In the genomic region with DNA sequence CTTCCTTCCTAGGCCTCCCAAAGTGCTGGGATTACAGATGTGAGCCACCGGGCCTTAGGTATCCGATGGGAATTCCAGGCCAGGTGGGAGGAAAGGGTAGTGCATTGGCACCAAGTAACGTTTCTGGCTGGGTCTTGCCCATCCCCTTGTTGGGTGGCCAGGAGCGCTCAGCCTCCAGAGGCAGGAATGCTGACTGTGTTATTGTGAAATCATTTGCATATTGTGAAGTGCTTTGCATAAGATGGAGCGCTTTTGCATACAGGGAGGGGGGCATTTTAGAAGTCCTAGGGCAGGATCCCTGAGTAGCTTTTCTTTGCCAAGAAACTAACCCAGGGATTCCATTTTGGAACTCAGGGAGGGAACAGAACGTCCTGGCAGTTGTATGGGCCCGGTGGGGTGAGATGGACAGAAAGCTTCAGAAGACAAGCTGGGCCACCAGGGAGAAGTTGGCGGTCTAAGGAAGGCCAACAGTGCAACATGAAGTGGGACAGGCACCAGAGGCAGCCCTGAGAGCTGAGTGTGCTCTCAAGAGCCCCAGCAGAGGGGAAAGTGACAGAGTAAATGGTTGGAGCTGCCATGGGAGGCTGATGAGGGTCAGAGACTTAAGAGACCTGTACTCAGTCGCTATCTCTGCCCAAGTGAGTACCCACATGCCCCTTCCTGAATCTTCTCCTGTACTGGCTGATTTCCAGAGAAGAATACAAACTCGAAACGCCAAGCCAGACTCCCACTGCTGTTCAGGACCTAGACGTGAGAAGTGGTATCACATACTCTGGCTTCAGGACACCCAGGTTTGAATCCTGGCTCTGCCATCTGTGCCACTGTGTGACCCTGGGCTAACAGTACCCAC, we compare ENCODE assay signal across 9 cellular contexts. TPM values are rescaled to one million over a fixed set of nuclear protein-coding genes. Genes with fewer than 3 reads are reported as not detected.
DNase-seq lines count a peak whose midpoint lies in the region; ATAC-seq and TF ChIP-seq lines count a peak whose summit lies in the region.
"Had no signal": no experiment of that assay in that cellular context is flagged by ENCODE, and none has a peak within 500 bp of the region (broad histone marks: within the 10 kb centered on the region; RNA-seq: fewer than 3 reads in every experiment).

No MANE protein-coding gene starts in this region.

- H3K9me3 Mint-ChIP-seq in HFFc6 (no peaks in the 10 kb centered on the region), activated B cell treated with CpG ODN at 0.5 μM for 24 hours (no peaks in the 10 kb centered on the region)

- ATAC-seq in activated B cell treated with CpG ODN at 0.5 μM for 24 hours (ENCODE audit: low read depth): no peak

- peaks cover 46% of the 10 kb centered on the region for H3K4me1 ChIP-seq in left ventricle myocardium inferior
- peaks cover 15% of the 10 kb centered on the region for H3K4me1 ChIP-seq in smooth muscle cell (ENCODE audit: low read depth)

- H2AFZ ChIP-seq in smooth muscle cell (ENCODE audit: low read depth): no peak overlapping the region

- POLR2A ChIA-PET in activated B cell treated with CpG ODN at 0.5 μM for 24 hours (lab: Charles Lee) (interaction anchor here (0.5 to 4.0 kb wide), 9 partner anchors 8 to 158 kb away, joined by 3 to 42 read pairs (median 12); partner anchors contain the start of genes ACP2, PSMC3 and SPI1), GM10248 (lab: Yijun Ruan, JAX) (interaction anchor here (0.5 kb wide), 2 partner anchors 40 to 200 kb away, joined by 3 to 4 read pairs; no protein-coding TSS in a partner anchor)

- peaks cover 8% of the 10 kb centered on the region for H3F3A ChIP-seq in smooth muscle cell (ENCODE audit: low read depth)

- peaks cover 30% of the 10 kb centered on the region for H3K4me1 Mint-ChIP-seq in HFFc6 (ENCODE audit: low read depth)
- peaks cover 24% of the 10 kb centered on the region for H3K4me1 Mint-ChIP-seq in activated B cell treated with CpG ODN at 0.5 μM for 24 hours

- intact Hi-C loops in activated B cell treated with CpG ODN at 0.5 μM for 24 hours (cut with micrococcal nuclease) (loop anchor here (10.0 kb wide), 2 partner anchors 448 to 702 kb away; partner anchors contain the start of genes ARHGAP1 and ZNF408), left ventricle myocardium inferior (cut with micrococcal nuclease) (no loop called here)

- peaks cover 27% of the 10 kb centered on the region for H4K20me1 ChIP-seq in smooth muscle cell (ENCODE audit: low read depth)

- no peaks in the 10 kb centered on the region; the same call in 1 of the 2 replicates for H3K36me3 Mint-ChIP-seq in HFFc6 (ENCODE audit: low read depth)
- peaks cover 2% of the 10 kb centered on the region for H3K36me3 Mint-ChIP-seq in activated B cell treated with CpG ODN at 0.5 μM for 24 hours (ENCODE audit: low read depth)

- H3K4me3 Mint-ChIP-seq in HFFc6 (peak overlapping the region; percentile 89), activated B cell treated with CpG ODN at 0.5 μM for 24 hours (peak overlapping the region; percentile 87)

- 72% methylated on average over 12 of the region's 12 CpGs for WGBS in smooth muscle cell (ENCODE audit: low lambda C conversion rate)

- CTCF ChIA-PET in activated B cell treated with CpG ODN at 0.5 μM for 24 hours (lab: Charles Lee) (interaction anchor here (0.7 to 2.1 kb wide), 4 partner anchors 29 to 228 kb away, joined by 3 to 43 read pairs (median 4); partner anchors contain the start of gene SPI1), GM10248 (lab: Yijun Ruan, JAX) (interaction anchor here (0.6 to 8.6 kb wide), 16 partner anchors 9 to 230 kb away, joined by 3 to 92 read pairs (median 3); partner anchors contain the start of gene ARFGAP2)

- H3K9ac ChIP-seq in smooth muscle cell (ENCODE audit: low read depth): peak overlapping the region; percentile 73

- peak overlapping the region; percentile 97 for H3K27ac Mint-ChIP-seq in HFFc6
- H3K27ac Mint-ChIP-seq in activated B cell treated with CpG ODN at 0.5 μM for 24 hours: peak overlapping the region; percentile 95

- H3K27me3 ChIP-seq in left ventricle myocardium inferior (ENCODE audit: low read depth) (no peaks in the 10 kb centered on the region), smooth muscle cell (ENCODE audit: low read depth) (no peaks in the 10 kb centered on the region)

- H3K27me3 Mint-ChIP-seq in HFFc6 (ENCODE audit: insufficient read depth) (peaks cover 3% of the 10 kb centered on the region; the same call in 1 of the 2 replicates), activated B cell treated with CpG ODN at 0.5 μM for 24 hours (no peaks in the 10 kb centered on the region)

- DNase-seq in HFFc6 (no peak), activated B cell treated with CpG ODN at 0.5 μM for 24 hours (no peak), left ventricle myocardium inferior (no peak), smooth muscle cell (lab: John Stamatoyannopoulos, UW; ENCODE audit: unreplicated experiment) (no peak), NCI-H1417 treated with DMSO at 0.1 percent for 48 hours (lab: John Stamatoyannopoulos, UW) (no peak), NCI-H2171 treated with DMSO at 0.1 percent for 48 hours (lab: John Stamatoyannopoulos, UW) (no peak), GM10248 (ENCODE audit: extremely low spot score) (no peak)
- DNase-seq in stimulated activated CD4-positive, alpha-beta T cell treated with anti-CD3 and anti-CD28 coated beads, Interleukin-12 subunit alpha, Interleukin-12 subunit beta, amount 100 ng/mL, for 4 hours: no peak

- peaks cover 35% of the 10 kb centered on the region for H3K79me2 ChIP-seq in smooth muscle cell (ENCODE audit: low read depth)

- H3K4me3 ChIP-seq in left ventricle myocardium inferior (peak overlapping the region; percentile 87), smooth muscle cell (peak overlapping the region; percentile 59)

- peak overlapping the region; percentile 88 for H3K4me2 ChIP-seq in smooth muscle cell

- no peaks in the 10 kb centered on the region for H3K9me3 ChIP-seq in left ventricle myocardium inferior (replicated peaks)
- H3K9me3 ChIP-seq in smooth muscle cell (replicated peaks; ENCODE audit: low read depth): no peaks in the 10 kb centered on the region

- H3K27ac ChIP-seq in left ventricle myocardium inferior (replicated peaks): peak overlapping the region; percentile 99
- H3K27ac ChIP-seq in smooth muscle cell (ENCODE audit: low read depth): peak overlapping the region; percentile 90

- H3K36me3 ChIP-seq in left ventricle myocardium inferior: peaks cover 20% of the 10 kb centered on the region
- no peaks in the 10 kb centered on the region for H3K36me3 ChIP-seq in smooth muscle cell (ENCODE audit: low read depth)

- TF ChIP-seq CTCF in HFFc6 (IDR thresholded peaks at IDR 0.05) (peak; percentile 34), activated B cell treated with CpG ODN at 0.5 μM for 24 hours (IDR thresholded peaks at IDR 0.05) (no peak), left ventricle myocardium inferior (IDR thresholded peaks at IDR 0.05; ENCODE audit: borderline replicate concordance) (no peak), smooth muscle cell (IDR thresholded peaks at IDR 0.05; ENCODE audit: borderline replicate concordance, insufficient read depth, poor library complexity, severe bottlenecking) (no peak), GM10248 (IDR thresholded peaks at IDR 0.05; ENCODE audit: control extremely low read depth, extremely low read depth, low read depth, missing control alignments) (no peak)

RNA-seq across cellular contexts. Expression of gene SLC39A13, which starts 1.3 kb away (rescaled TPM):
- 100 to 1,000 TPM in 2 of 6 experiments, 10 to 100 TPM in 4; 78.2 to 126 (median 86.4) TPM for total RNA-seq in HFFc6 (2021; fragmentation: NEBNext Ultra II Directional; extraction: Animal tissue kit (Norgen Biotek cat#: 25700))
- 27.5 and 28.2 TPM in 2 replicates for total RNA-seq in activated B cell treated with CpG ODN at 0.5 μM for 24 hours
- total RNA-seq in left ventricle myocardium inferior: 36.5 TPM
- 51.7 and 56.9 TPM in 2 replicates for total RNA-seq in smooth muscle cell
- polyA plus RNA-seq in smooth muscle cell: 138 and 143 TPM in 2 replicates

RNA-seq across cellular contexts. Expression of gene PSMC3, which starts 19.1 kb away (rescaled TPM):
- total RNA-seq in HFFc6 (2021; fragmentation: NEBNext Ultra II Directional; extraction: Animal tissue kit (Norgen Biotek cat#: 25700)): 100 to 1,000 TPM; 161 to 238 (median 220) TPM
- total RNA-seq in activated B cell treated with CpG ODN at 0.5 μM for 24 hours (101 and 126 TPM in 2 replicates), left ventricle myocardium inferior (146 TPM), smooth muscle cell (71.2 and 99.8 TPM in 2 replicates)
- polyA plus RNA-seq in smooth muscle cell: 200 and 211 TPM in 2 replicates

RNA-seq across cellular contexts. Expression of gene SPI1, which starts 28.8 kb away (rescaled TPM):
- total RNA-seq in HFFc6 (2021; fragmentation: NEBNext Ultra II Directional; extraction: Animal tissue kit (Norgen Biotek cat#: 25700)): not detected
- total RNA-seq in activated B cell treated with CpG ODN at 0.5 μM for 24 hours: 63.9 and 68.8 TPM in 2 replicates
- 8.3 TPM for total RNA-seq in left ventricle myocardium inferior
- total RNA-seq in smooth muscle cell: not detected in 2 replicates
- polyA plus RNA-seq in smooth muscle cell: not detected in 2 replicates
- total RNA-seq: activated CD8-positive, alpha-beta memory T cell treated with anti-CD3 and anti-CD28 coated beads for 36 hours had no signal

RNA-seq across cellular contexts. Expression of gene RAPSN, which starts 41.8 kb away (rescaled TPM):
- under 1 TPM in 1 of 6 experiments, not detected in 5; 0.22 TPM for total RNA-seq in HFFc6 (2021; fragmentation: NEBNext Ultra II Directional; extraction: Animal tissue kit (Norgen Biotek cat#: 25700))
- total RNA-seq in activated B cell treated with CpG ODN at 0.5 μM for 24 hours (1.1 and 3.5 TPM in 2 replicates), left ventricle myocardium inferior (2.2 TPM), smooth muscle cell (not detected in 2 replicates)
- 0.41 and 0.96 TPM in 2 replicates for polyA plus RNA-seq in smooth muscle cell

RNA-seq across cellular contexts. Expression of gene MYBPC3, which starts 54.6 kb away (rescaled TPM):
- not detected for total RNA-seq in HFFc6 (2021; fragmentation: NEBNext Ultra II Directional; extraction: Animal tissue kit (Norgen Biotek cat#: 25700))
- total RNA-seq in activated B cell treated with CpG ODN at 0.5 μM for 24 hours (0.46 and 0.69 TPM in 2 replicates), left ventricle myocardium inferior (2,538 TPM), smooth muscle cell (not detected in 2 replicates)
- polyA plus RNA-seq in smooth muscle cell: 0.03 and 0.25 TPM in 2 replicates
- total RNA-seq: activated CD8-positive, alpha-beta memory T cell treated with anti-CD3 and anti-CD28 coated beads for 36 hours had no signal
